In genomic region chr10:85978566-85979358, GRCh38 we compare ENCODE assay signal across 17 cellular contexts.
"Had no signal": no experiment of that assay in that cellular context is flagged by ENCODE, and none has a peak within 500 bp of the region (broad histone marks: within the 10 kb centered on the region; RNA-seq: fewer than 3 reads in every experiment).

No MANE protein-coding gene starts in this region.

- H3K27me3 ChIP-seq: cardiac muscle cell, thyroid gland had no signal

- FAIRE-seq: endothelial cell of umbilical vein, urothelium cell line had no signal

- H3K9me3 ChIP-seq: mucosa of descending colon, prostate gland, thyroid gland had no signal

- H3K4me3 ChIP-seq: cardiac muscle cell, mucosa of descending colon, prostate gland, thyroid gland had no signal

- DNase-seq: effector CD8-positive, alpha-beta T cell; foreskin melanocyte; kidney glomerular epithelial cell; left ventricle myocardium superior; mesenchymal stem cell; mucosa of descending colon; naive B cell; right cardiac atrium; stimulated activated CD4-positive, alpha-beta T cell treated with anti-CD3 and anti-CD28 coated beads, Interleukin-2, amount 100 ng/mL, for 24 hours; stimulated activated naive CD4-positive, alpha-beta T cell treated with Interleukin-2 at 50 U/mL for 16 hours; T1000; thyroid gland had no signal

- H3K36me3 ChIP-seq: cardiac muscle cell, prostate gland, thyroid gland had no signal

- H3K4me1 ChIP-seq: prostate gland, thyroid gland had no signal

- ATAC-seq: activated CD4-positive, CD25-positive, alpha-beta regulatory T cell treated with anti-CD3 and anti-CD28 coated beads, Interleukin-2, amount 50 U/mL, for 24 hours; left ventricle myocardium superior; mucosa of descending colon; right cardiac atrium had no signal

- H3K27ac ChIP-seq: cardiac muscle cell, prostate gland, thyroid gland had no signal
